9 cellular contexts compared by ENCODE assay signal in the genomic region with DNA sequence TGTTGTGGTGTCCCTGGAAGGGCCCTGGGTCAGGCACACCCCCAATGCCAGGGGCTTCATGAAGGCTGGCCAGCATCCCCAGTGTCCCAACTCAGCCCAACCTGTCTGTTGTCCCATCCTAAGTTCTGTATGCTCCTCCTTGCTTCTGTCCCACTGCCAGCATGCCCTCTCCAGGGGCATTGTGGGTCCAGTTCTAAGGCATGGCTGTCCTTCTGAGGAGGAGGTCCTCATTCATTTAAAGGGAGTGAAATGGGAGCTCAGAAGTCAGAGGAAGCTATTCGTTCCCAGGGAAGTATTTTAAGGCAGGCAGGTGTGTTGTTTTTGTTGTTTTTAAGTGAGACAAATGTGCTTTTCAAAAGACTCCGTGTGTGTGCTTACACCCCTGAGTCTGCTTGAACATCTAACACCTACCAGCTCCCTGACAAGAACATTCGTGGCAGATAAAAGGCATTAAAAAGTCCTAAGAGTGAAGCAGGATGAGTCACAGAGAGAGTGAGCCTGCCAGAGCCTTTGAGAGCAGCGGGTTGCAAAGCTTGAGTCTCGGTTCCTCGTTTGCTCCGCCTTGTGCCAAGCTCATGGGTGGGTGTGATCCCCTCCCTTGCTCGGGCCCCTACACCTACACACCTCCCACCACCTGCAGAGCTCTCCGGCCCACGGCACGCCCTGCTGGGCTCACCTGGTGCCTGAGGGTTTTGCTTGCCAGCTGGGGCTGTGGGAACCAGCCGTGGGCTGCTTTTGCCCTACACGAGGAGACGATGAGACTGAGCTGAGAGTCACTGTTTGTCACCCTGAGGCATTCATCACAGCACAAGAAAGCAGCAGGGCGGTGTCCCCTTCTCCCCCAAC.
A peak's percentile ranks its signal among the peaks of the same experiment; 100 is the strongest.
DNase-seq lines count a peak whose midpoint lies in the region; ATAC-seq, FAIRE-seq and TF ChIP-seq lines count a peak whose summit lies in the region.
"Had no signal": no experiment of that assay in that cellular context is flagged by ENCODE, and none has a peak within 500 bp of the region (broad histone marks: within the 10 kb centered on the region; RNA-seq: fewer than 3 reads in every experiment).

No MANE protein-coding gene starts in this region.

- in situ Hi-C loops in mammary epithelial cell (cut with MboI; ENCODE audit: low sequenced_read_pairs in 2 of 2) (no loop called here), KBM-7 (cut with MboI; ENCODE audit: low pct_unique_long_range_greater_than_20kb, low sequenced_read_pairs) (no loop called here)

- dilution Hi-C loops in mammary epithelial cell (cut with HindIII; ENCODE audit: low sequenced_read_pairs): no loop called here

- H3K4me1 ChIP-seq in A549 (peaks cover 30% of the 10 kb centered on the region), mammary epithelial cell (ENCODE audit: insufficient read depth, low read length) (peaks cover 8% of the 10 kb centered on the region)

- POLR2A ChIA-PET in A549 (lab: Yijun Ruan, JAX): interaction anchor here (0.6 kb wide), 1 partner anchor 1218 kb away, joined by 18 read pairs; no protein-coding TSS in a partner anchor

- WGBS in A549 (ENCODE audit: missing lambda C conversion rate): 57% methylated on average over 12 of the region's 15 CpGs
- 12% methylated on average over 8 of the region's 15 CpGs for WGBS in mammary epithelial cell (ENCODE audit: low coverage, missing lambda C conversion rate)

- H3K4me3 ChIP-seq in A549 (no peak overlapping the region), mammary epithelial cell (replicated peaks in 1 of 3; ENCODE audit: insufficient read depth in 1 of 3, low read depth in 2 of 3, low read length in 3 of 3) (peak overlapping the region in 2 of 3 experiments; percentile 18 to 30)

- FAIRE-seq in A549 (lab: Jason Lieb, UNC): no peak
- no peak for FAIRE-seq in RCC 7860 (lab: Jason Lieb, UNC)
- FAIRE-seq: endothelial cell of umbilical vein had no signal

- ATAC-seq in A549 (peak; percentile 40 to 53; a peak in 3 of 6 replicates), GM18867 (IDR thresholded peaks at IDR 0.05; ENCODE audit: unreplicated experiment) (peak; percentile 89), HG02885 (IDR thresholded peaks at IDR 0.05; ENCODE audit: poor library complexity, unreplicated experiment) (peak; percentile 96)

- H3K27me3 ChIP-seq in mammary epithelial cell (ENCODE audit: insufficient read depth, low read length): no peaks in the 10 kb centered on the region

- no peak for TF ChIP-seq POLR2A in A549 (IDR thresholded peaks at IDR 0.05; ENCODE audit: low read length)

- no peaks in the 10 kb centered on the region for H4K20me1 ChIP-seq in mammary epithelial cell (ENCODE audit: insufficient read depth, low read length)

- no peaks in the 10 kb centered on the region for H3K9me3 ChIP-seq in A549
- H3K9me3 ChIP-seq in mammary epithelial cell (replicated peaks; ENCODE audit: insufficient read depth, low read length): no peaks in the 10 kb centered on the region

- H3K79me2 ChIP-seq in mammary epithelial cell (ENCODE audit: insufficient read depth, low read length): peaks cover 6% of the 10 kb centered on the region

- intact Hi-C loops in mammary epithelial cell (cut with micrococcal nuclease): no loop called here

- no peak for TF ChIP-seq RAD21 in A549 (conservative IDR thresholded peaks at IDR 0.05 in 1 of 2, IDR thresholded peaks at IDR 0.05 in 1 of 2)

- peak overlapping the region; percentile 38 for H3K4me2 ChIP-seq in A549
- peak overlapping the region; percentile 79 for H3K4me2 ChIP-seq in mammary epithelial cell (ENCODE audit: insufficient read depth, low read depth, low read length)

- CTCF ChIA-PET in A549 (lab: Yijun Ruan, JAX): no interaction called here
- CTCF ChIA-PET in mammary epithelial cell (lab: Charles Lee; ENCODE audit: low non-redundant PET): no interaction called here

- no peak for TF ChIP-seq CTCF in A549 (IDR thresholded peaks at IDR 0.05)
- no peak for TF ChIP-seq CTCF in mammary epithelial cell (conservative IDR thresholded peaks at IDR 0.05 in 1 of 2, IDR thresholded peaks at IDR 0.05 in 1 of 2; ENCODE audit: extremely low read depth in 1 of 2, insufficient read depth in 1 of 2, low read depth in 1 of 2, low read length in 2 of 2)

- H3K27ac ChIP-seq in A549 (peak overlapping the region in 1 of 2 experiments; percentile 60; a peak in 3 of 6 replicates), mammary epithelial cell (ENCODE audit: insufficient read depth, low read depth, low read length) (no peak overlapping the region)

- TF ChIP-seq EP300 in A549 (IDR thresholded peaks at IDR 0.05): no peak

- no TSS peak for BruUV-seq in mammary epithelial cell (replicated peaks; lab: Mats Ljungman, UMichigan)

- DNase-seq in A549 (ENCODE audit: low read depth in 1 of 2, low spot score in 1 of 2): no peak
- peak; percentile 32 for DNase-seq in RCC 7860 (ENCODE audit: low spot score)
- peak; percentile 64 for DNase-seq in mammary epithelial cell
- peak; percentile 7 to 14 for DNase-seq in stimulated activated CD4-positive, alpha-beta T cell treated with anti-CD3 and anti-CD28 coated beads, Interleukin-12 subunit alpha, Interleukin-12 subunit beta, amount 100 ng/mL, for 24 hours (ENCODE audit: low read depth in 2 of 2)
- DNase-seq in midbrain (lab: John Stamatoyannopoulos, UW): no peak
- DNase-seq in KBM-7: no peak

- H3K36me3 ChIP-seq in mammary epithelial cell (ENCODE audit: insufficient read depth, low read length): no peaks in the 10 kb centered on the region

- H2AFZ ChIP-seq in mammary epithelial cell (ENCODE audit: low read depth, low read length): peak overlapping the region; percentile 61

- no peak overlapping the region for H3K9ac ChIP-seq in mammary epithelial cell (ENCODE audit: insufficient read depth, low read length)

TF ChIP-seq in A549, 52 proteins besides CTCF, POLR2A, EP300 and RAD21:
- TF ChIP-seq, protein P1, sequence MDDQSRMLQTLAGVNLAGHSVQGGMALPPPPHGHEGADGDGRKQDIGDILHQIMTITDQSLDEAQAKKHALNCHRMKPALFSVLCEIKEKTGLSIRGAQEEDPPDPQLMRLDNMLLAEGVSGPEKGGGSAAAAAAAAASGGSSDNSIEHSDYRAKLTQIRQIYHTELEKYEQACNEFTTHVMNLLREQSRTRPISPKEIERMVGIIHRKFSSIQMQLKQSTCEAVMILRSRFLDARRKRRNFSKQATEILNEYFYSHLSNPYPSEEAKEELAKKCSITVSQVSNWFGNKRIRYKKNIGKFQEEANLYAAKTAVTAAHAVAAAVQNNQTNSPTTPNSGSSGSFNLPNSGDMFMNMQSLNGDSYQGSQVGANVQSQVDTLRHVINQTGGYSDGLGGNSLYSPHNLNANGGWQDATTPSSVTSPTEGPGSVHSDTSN (IDR thresholded peaks at IDR 0.05): no peak
- TF ChIP-seq EHF (CRISPR knock-in tag; IDR thresholded peaks at IDR 0.05) (no peak), RCOR1 (IDR thresholded peaks at IDR 0.05; ENCODE audit: low read depth, low read length) (no peak), FOXS1 (CRISPR knock-in tag; IDR thresholded peaks at IDR 0.05) (no peak), BHLHE40 (IDR thresholded peaks at IDR 0.05; ENCODE audit: low read depth, low read length) (no peak), CBX8 (IDR thresholded peaks at IDR 0.05) (no peak), CEBPB (IDR thresholded peaks at IDR 0.05) (no peak), KDM1A (IDR thresholded peaks at IDR 0.05; ENCODE audit: low read depth) (no peak), ESRRA (IDR thresholded peaks at IDR 0.05; ENCODE audit: borderline replicate concordance, low read length) (no peak), SMC3 (IDR thresholded peaks at IDR 0.05) (no peak)
- TF ChIP-seq, protein P2, sequence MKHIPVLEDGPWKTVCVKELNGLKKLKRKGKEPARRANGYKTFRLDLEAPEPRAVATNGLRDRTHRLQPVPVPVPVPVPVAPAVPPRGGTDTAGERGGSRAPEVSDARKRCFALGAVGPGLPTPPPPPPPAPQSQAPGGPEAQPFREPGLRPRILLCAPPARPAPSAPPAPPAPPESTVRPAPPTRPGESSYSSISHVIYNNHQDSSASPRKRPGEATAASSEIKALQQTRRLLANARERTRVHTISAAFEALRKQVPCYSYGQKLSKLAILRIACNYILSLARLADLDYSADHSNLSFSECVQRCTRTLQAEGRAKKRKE (CRISPR knock-in tag; IDR thresholded peaks at IDR 0.05; ENCODE audit: low read depth): no peak
TF ChIP-seq in A549: peak in this region for 0.

Comparison
In these comparisons a context has a peak if more than half of its experiments do, and no peak if none do; other contexts are left out.
1. DNase-seq: peak in RCC 7860 (single experiment), mammary epithelial cell (single experiment) and stimulated activated CD4-positive, alpha-beta T cell treated with anti-CD3 and anti-CD28 coated beads, Interleukin-12 subunit alpha, Interleukin-12 subunit beta, amount 100 ng/mL, for 24 hours (2 of 2); none in A549 (0 of 2), midbrain (single experiment) and KBM-7 (single experiment).
2. Peak in every context shown above with its lines, with median percentiles within 50 percentile points of each other: ATAC-seq.